Comparison of ENCODE assay signal across 9 cellular contexts in genomic region chr12:113206802-113207201, GRCh38. TPM values are rescaled to one million over a fixed set of nuclear protein-coding genes. Genes with fewer than 3 reads are reported as not detected.
DNase-seq lines count a peak whose midpoint lies in the region; ATAC-seq and TF ChIP-seq lines count a peak whose summit lies in the region.
"Not testable (repeated sequence)": the region's sequence is repeated elsewhere in the genome, so short reads cannot be mapped to it uniquely, and the experiment has no call there.
"Had no signal": no experiment of that assay in that cellular context is flagged by ENCODE, and none has a peak within 500 bp of the region (broad histone marks: within the 10 kb centered on the region; RNA-seq: fewer than 3 reads in every experiment).

No MANE protein-coding gene starts in this region.

- H4K20me1 ChIP-seq in GM23338 (replicated peaks; ENCODE audit: insufficient read depth); Loucy (ENCODE audit: insufficient read depth, low read length, poor library complexity, severe bottlenecking): not testable (repeated sequence)

- not testable (repeated sequence) for ATAC-seq in GM23338; activated CD8-positive, alpha-beta T cell treated with anti-CD3 and anti-CD28 coated beads, Interleukin-2, amount 10 ng/mL, durations not matched to agents 7 days and 5 days; naive thymus-derived CD4-positive, alpha-beta T cell; stimulated activated memory B cell treated with anti-CD40 and anti-IgM and Interleukin-4, amounts not matched to agents 10 μg/mL and 1 μg/mL and 100 μg/mL, for 72 hours

- H3K9ac ChIP-seq in Loucy (ENCODE audit: low read depth, low read length, poor library complexity, severe bottlenecking): peak overlapping the region; percentile 75

- CTCF ChIA-PET in activated CD8-positive, alpha-beta T cell treated with anti-CD3 and anti-CD28 coated beads, Interleukin-2, amount 10 ng/mL, durations not matched to agents 7 days and 5 days (lab: Charles Lee): interaction anchor here (1.1 to 2.1 kb wide), 3 partner anchors 10 to 16 kb away, joined by 4 to 17 read pairs (median 4); partner anchors contain the start of gene TPCN1
- CTCF ChIA-PET in naive thymus-derived CD4-positive, alpha-beta T cell (lab: Charles Lee): not testable (repeated sequence)

- H3K27ac ChIP-seq in GM23338 (ENCODE audit: low read depth); naive thymus-derived CD4-positive, alpha-beta T cell (ENCODE audit: low read depth, low read length): not testable (repeated sequence)

- POLR2A ChIA-PET in activated CD8-positive, alpha-beta T cell treated with anti-CD3 and anti-CD28 coated beads, Interleukin-2, amount 10 ng/mL, durations not matched to agents 7 days and 5 days (lab: Charles Lee): interaction anchor here (1.2 kb wide), 1 partner anchor 55 kb away, joined by 5 read pairs; no protein-coding TSS in a partner anchor
- POLR2A ChIA-PET in naive thymus-derived CD4-positive, alpha-beta T cell (lab: Charles Lee): interaction anchor here (0.6 to 2.1 kb wide), 3 partner anchors 11 to 1212 kb away, joined by 5 to 18 read pairs (median 7); partner anchors contain the start of gene TPCN1

- not testable (repeated sequence) for H3K4me3 ChIP-seq in GM23338; Loucy (ENCODE audit: low read length, poor library complexity, severe bottlenecking); naive thymus-derived CD4-positive, alpha-beta T cell (ENCODE audit: low read length)

- H3F3A ChIP-seq in GM23338 (replicated peaks; ENCODE audit: low read depth): not testable (repeated sequence)
- H3F3A ChIP-seq in Loucy (ENCODE audit: low read depth): peaks cover 12% of the 10 kb centered on the region

- H3K36me3 Mint-ChIP-seq in CD14-positive monocyte: peaks cover 6 to 14% of the 10 kb centered on the region in 2 donors
- not testable (repeated sequence) for H3K36me3 Mint-ChIP-seq in GM23338 (ENCODE audit: low read depth); T-helper 1 cell treated with Interleukin-12 subunit alpha and Interleukin-12 subunit beta and Interleukin-4 antibody, amounts not matched to agents 30 μg/mL and 1 μg/mL, for 36 hours (ENCODE audit: low read depth); activated CD8-positive, alpha-beta T cell treated with anti-CD3 and anti-CD28 coated beads, Interleukin-2, amount 10 ng/mL, durations not matched to agents 7 days and 5 days (ENCODE audit: low read depth); dendritic cell treated with granulocyte-macrophage colony-stimulating factor and Interleukin-4, amounts not matched to agents 40 ng/mL and 50 ng/mL, for 4 days (ENCODE audit: low read depth); naive thymus-derived CD4-positive, alpha-beta T cell; stimulated activated memory B cell treated with anti-CD40 and anti-IgM and Interleukin-4, amounts not matched to agents 10 μg/mL and 1 μg/mL and 100 μg/mL, for 72 hours

- not testable (repeated sequence) for H3K4me1 ChIP-seq in GM23338 (ENCODE audit: insufficient read depth)
- H3K4me1 ChIP-seq in Loucy (ENCODE audit: insufficient read depth, low read length, poor library complexity, severe bottlenecking): peaks cover 59% of the 10 kb centered on the region
- H3K4me1 ChIP-seq in naive thymus-derived CD4-positive, alpha-beta T cell (ENCODE audit: control insufficient read depth in 2 of 2, insufficient read depth in 2 of 2, low read length in 2 of 2): peaks cover 38 to 45% of the 10 kb centered on the region in 2 donors

- H3K27me3 ChIP-seq in GM23338 (ENCODE audit: insufficient read depth); Loucy (ENCODE audit: insufficient read depth, low read length, poor library complexity, severe bottlenecking); naive thymus-derived CD4-positive, alpha-beta T cell (ENCODE audit: control insufficient read depth in 2 of 2, insufficient read depth in 2 of 2, low read length in 2 of 2): not testable (repeated sequence)

- H2AFZ ChIP-seq in GM23338; Loucy (ENCODE audit: low read length): not testable (repeated sequence)

- not testable (repeated sequence) for H3K36me3 ChIP-seq in GM23338 (ENCODE audit: insufficient read depth); Loucy (ENCODE audit: insufficient read depth, low read length); naive thymus-derived CD4-positive, alpha-beta T cell (ENCODE audit: control insufficient read depth in 2 of 3, insufficient read depth in 3 of 3, low read length in 3 of 3)

- not testable (repeated sequence) for H3K9me3 ChIP-seq in Loucy (ENCODE audit: insufficient read depth, low read depth, low read length); naive thymus-derived CD4-positive, alpha-beta T cell (ENCODE audit: control insufficient read depth in 2 of 3, low read length in 3 of 3)

- H3K27ac Mint-ChIP-seq in CD14-positive monocyte: peak overlapping the region in 6 of 7 donors; percentile 16 to 99 (median 50)
- H3K27ac Mint-ChIP-seq in GM23338: 0 out of 2 replicates have a peak overlapping the region, but pooled peaks have one; percentile 63
- peak overlapping the region; percentile 95 for H3K27ac Mint-ChIP-seq in T-helper 1 cell treated with Interleukin-12 subunit alpha and Interleukin-12 subunit beta and Interleukin-4 antibody, amounts not matched to agents 30 μg/mL and 1 μg/mL, for 36 hours
- H3K27ac Mint-ChIP-seq in activated CD8-positive, alpha-beta T cell treated with anti-CD3 and anti-CD28 coated beads, Interleukin-2, amount 10 ng/mL, durations not matched to agents 7 days and 5 days: peak overlapping the region; percentile 46
- H3K27ac Mint-ChIP-seq in dendritic cell treated with granulocyte-macrophage colony-stimulating factor and Interleukin-4, amounts not matched to agents 40 ng/mL and 50 ng/mL, for 4 days: peak overlapping the region; percentile 97
- peak overlapping the region in 8 of 9 donors; percentile 39 to 93 (median 76) for H3K27ac Mint-ChIP-seq in naive thymus-derived CD4-positive, alpha-beta T cell
- peak overlapping the region; percentile 91 for H3K27ac Mint-ChIP-seq in stimulated activated memory B cell treated with anti-CD40 and anti-IgM and Interleukin-4, amounts not matched to agents 10 μg/mL and 1 μg/mL and 100 μg/mL, for 72 hours

- intact Hi-C loops in CD14-positive monocyte (cut with micrococcal nuclease): loop anchor here (1.0 to 10.0 kb wide), 2 partner anchors 8 to 218 kb away; partner anchors contain the start of gene SDSL (in 2 of the 2)
- intact Hi-C loops in dendritic cell treated with granulocyte-macrophage colony-stimulating factor and Interleukin-4, amounts not matched to agents 40 ng/mL and 50 ng/mL, for 4 days (cut with micrococcal nuclease): not testable (repeated sequence)
- intact Hi-C loops in naive thymus-derived CD4-positive, alpha-beta T cell (cut with micrococcal nuclease): loop anchor here in 1 of 2 donors (5.0 kb wide), 3 partner anchors 55 to 150 kb away; partner anchors contain the start of gene PLBD2

- not testable (repeated sequence) for H3K27me3 Mint-ChIP-seq in CD14-positive monocyte (ENCODE audit: low read depth in 3 of 3); GM23338 (ENCODE audit: insufficient read depth, low read depth, poor library complexity); T-helper 1 cell treated with Interleukin-12 subunit alpha and Interleukin-12 subunit beta and Interleukin-4 antibody, amounts not matched to agents 30 μg/mL and 1 μg/mL, for 36 hours (ENCODE audit: low read depth); activated CD8-positive, alpha-beta T cell treated with anti-CD3 and anti-CD28 coated beads, Interleukin-2, amount 10 ng/mL, durations not matched to agents 7 days and 5 days (ENCODE audit: low read depth); dendritic cell treated with granulocyte-macrophage colony-stimulating factor and Interleukin-4, amounts not matched to agents 40 ng/mL and 50 ng/mL, for 4 days; naive thymus-derived CD4-positive, alpha-beta T cell; stimulated activated memory B cell treated with anti-CD40 and anti-IgM and Interleukin-4, amounts not matched to agents 10 μg/mL and 1 μg/mL and 100 μg/mL, for 72 hours

- not testable (repeated sequence) for H3K79me2 ChIP-seq in GM23338 (replicated peaks; ENCODE audit: insufficient read depth); Loucy (ENCODE audit: insufficient read depth, low read length)

- H3K4me3 Mint-ChIP-seq in CD14-positive monocyte; GM23338; T-helper 1 cell treated with Interleukin-12 subunit alpha and Interleukin-12 subunit beta and Interleukin-4 antibody, amounts not matched to agents 30 μg/mL and 1 μg/mL, for 36 hours; activated CD8-positive, alpha-beta T cell treated with anti-CD3 and anti-CD28 coated beads, Interleukin-2, amount 10 ng/mL, durations not matched to agents 7 days and 5 days; stimulated activated memory B cell treated with anti-CD40 and anti-IgM and Interleukin-4, amounts not matched to agents 10 μg/mL and 1 μg/mL and 100 μg/mL, for 72 hours: not testable (repeated sequence)
- H3K4me3 Mint-ChIP-seq in dendritic cell treated with granulocyte-macrophage colony-stimulating factor and Interleukin-4, amounts not matched to agents 40 ng/mL and 50 ng/mL, for 4 days: peak overlapping the region; percentile 20
- H3K4me3 Mint-ChIP-seq in naive thymus-derived CD4-positive, alpha-beta T cell: peak overlapping the region in 2 of 10 donors; percentile 1 to 40

- peaks cover 88% of the 10 kb centered on the region for H3K4me1 Mint-ChIP-seq in CD14-positive monocyte
- H3K4me1 Mint-ChIP-seq in GM23338: not testable (repeated sequence)
- H3K4me1 Mint-ChIP-seq in T-helper 1 cell treated with Interleukin-12 subunit alpha and Interleukin-12 subunit beta and Interleukin-4 antibody, amounts not matched to agents 30 μg/mL and 1 μg/mL, for 36 hours (ENCODE audit: low read depth): peaks cover 48% of the 10 kb centered on the region
- H3K4me1 Mint-ChIP-seq in activated CD8-positive, alpha-beta T cell treated with anti-CD3 and anti-CD28 coated beads, Interleukin-2, amount 10 ng/mL, durations not matched to agents 7 days and 5 days (ENCODE audit: low read depth): peaks cover 62% of the 10 kb centered on the region
- peaks cover 87% of the 10 kb centered on the region for H3K4me1 Mint-ChIP-seq in dendritic cell treated with granulocyte-macrophage colony-stimulating factor and Interleukin-4, amounts not matched to agents 40 ng/mL and 50 ng/mL, for 4 days (ENCODE audit: low read depth)
- H3K4me1 Mint-ChIP-seq in naive thymus-derived CD4-positive, alpha-beta T cell: peaks cover 28 to 63% (median 51%) of the 10 kb centered on the region in 7 donors
- peaks cover 57% of the 10 kb centered on the region for H3K4me1 Mint-ChIP-seq in stimulated activated memory B cell treated with anti-CD40 and anti-IgM and Interleukin-4, amounts not matched to agents 10 μg/mL and 1 μg/mL and 100 μg/mL, for 72 hours

- not testable (repeated sequence) for DNase-seq in CD14-positive monocyte (ENCODE audit: low spot score); GM23338 (ENCODE audit: low spot score); activated CD8-positive, alpha-beta T cell treated with anti-CD3 and anti-CD28 coated beads, Interleukin-2, amount 10 ng/mL, durations not matched to agents 7 days and 5 days; naive thymus-derived CD4-positive, alpha-beta T cell

- not testable (repeated sequence) for H3K9me2 ChIP-seq in GM23338 (ENCODE audit: insufficient read depth); Loucy (replicated peaks; ENCODE audit: low read depth, low read length)

- TF ChIP-seq CTCF in CD14-positive monocyte (IDR thresholded peaks at IDR 0.05); GM23338 (conservative IDR thresholded peaks at IDR 0.05; ENCODE audit: low read depth in 2 of 2); Loucy (conservative IDR thresholded peaks at IDR 0.05; ENCODE audit: low read length): not testable (repeated sequence)

- not testable (repeated sequence) for H3K4me2 ChIP-seq in GM23338
- H3K4me2 ChIP-seq in Loucy (ENCODE audit: low read depth, low read length, poor library complexity, severe bottlenecking): peak overlapping the region; percentile 88

- H3K9me3 Mint-ChIP-seq in CD14-positive monocyte; GM23338; T-helper 1 cell treated with Interleukin-12 subunit alpha and Interleukin-12 subunit beta and Interleukin-4 antibody, amounts not matched to agents 30 μg/mL and 1 μg/mL, for 36 hours; activated CD8-positive, alpha-beta T cell treated with anti-CD3 and anti-CD28 coated beads, Interleukin-2, amount 10 ng/mL, durations not matched to agents 7 days and 5 days (ENCODE audit: insufficient read depth); dendritic cell treated with granulocyte-macrophage colony-stimulating factor and Interleukin-4, amounts not matched to agents 40 ng/mL and 50 ng/mL, for 4 days; naive thymus-derived CD4-positive, alpha-beta T cell; stimulated activated memory B cell treated with anti-CD40 and anti-IgM and Interleukin-4, amounts not matched to agents 10 μg/mL and 1 μg/mL and 100 μg/mL, for 72 hours: not testable (repeated sequence)

RNA-seq across cellular contexts. Expression of gene TPCN1, which starts 14.5 kb away (rescaled TPM):
- polyA plus RNA-seq in CD14-positive monocyte (10 to 100 TPM; 20.4 to 34.9 TPM), GM23338 (2016; fragmentation: Nextera tagmentation; extraction: Ambion mirVana) (11.2 and 16.2 TPM in 2 replicates)
- 12.2 and 14.4 TPM in 2 replicates for total RNA-seq in GM23338 (2014; rRNA removed; shearing (Covaris generic))
- total RNA-seq in activated CD8-positive, alpha-beta T cell treated with anti-CD3 and anti-CD28 coated beads, Interleukin-2, amount 10 ng/mL, durations not matched to agents 7 days and 5 days: 10 to 100 TPM; 13.7 to 16.1 TPM
- 100 to 1,000 TPM in 3 of 5 experiments, 10 to 100 TPM in 2; 49.5 to 124 (median 107) TPM for total RNA-seq in naive thymus-derived CD4-positive, alpha-beta T cell
- polyA plus RNA-seq in naive thymus-derived CD4-positive, alpha-beta T cell: 10 to 100 TPM; 15.3 to 31.2 TPM

RNA-seq across cellular contexts. Expression of gene RITA1, which starts 21.3 kb away (rescaled TPM):
- 10 to 100 TPM; 16.4 to 17.6 TPM for polyA plus RNA-seq in CD14-positive monocyte
- total RNA-seq in GM23338 (2014; rRNA removed; shearing (Covaris generic)): 33.0 and 40.4 TPM in 2 replicates
- polyA plus RNA-seq in GM23338 (2016; fragmentation: Nextera tagmentation; extraction: Ambion mirVana): 20.0 and 21.4 TPM in 2 replicates
- 10 to 100 TPM; 21.0 to 22.6 TPM for total RNA-seq in activated CD8-positive, alpha-beta T cell treated with anti-CD3 and anti-CD28 coated beads, Interleukin-2, amount 10 ng/mL, durations not matched to agents 7 days and 5 days
- 10 to 100 TPM in 3 of 5 experiments, 1 to 10 TPM in 2; 6.4 to 20.2 (median 14.1) TPM for total RNA-seq in naive thymus-derived CD4-positive, alpha-beta T cell
- polyA plus RNA-seq in naive thymus-derived CD4-positive, alpha-beta T cell: 10 to 100 TPM; 23.2 to 28.9 TPM

RNA-seq across cellular contexts. Expression of gene DDX54, which starts 21.5 kb away (rescaled TPM):
- polyA plus RNA-seq in CD14-positive monocyte (10 to 100 TPM in 1 of 2 donors, 1 to 10 TPM in 1; 7.9 to 13.6 TPM), GM23338 (2016; fragmentation: Nextera tagmentation; extraction: Ambion mirVana) (89.4 and 89.5 TPM in 2 replicates)
- total RNA-seq in GM23338 (2014; rRNA removed; shearing (Covaris generic)): 79.6 and 84.1 TPM in 2 replicates
- total RNA-seq in activated CD8-positive, alpha-beta T cell treated with anti-CD3 and anti-CD28 coated beads, Interleukin-2, amount 10 ng/mL, durations not matched to agents 7 days and 5 days: 10 to 100 TPM; 79.4 to 82.0 TPM
- total RNA-seq in naive thymus-derived CD4-positive, alpha-beta T cell: 10 to 100 TPM; 55.8 to 81.1 (median 76.7) TPM
- polyA plus RNA-seq in naive thymus-derived CD4-positive, alpha-beta T cell: 10 to 100 TPM; 18.9 to 40.3 TPM

RNA-seq across cellular contexts. Expression of gene CFAP73, which starts 57.3 kb away (rescaled TPM):
- polyA plus RNA-seq in CD14-positive monocyte (under 1 TPM in 1 of 2 donors, not detected in 1; 0.14 TPM), GM23338 (2016; fragmentation: Nextera tagmentation; extraction: Ambion mirVana) (0.50 and 0.54 TPM in 2 replicates)
- 0.59 TPM in 1 of 2 replicates, not detected in the other for total RNA-seq in GM23338 (2014; rRNA removed; shearing (Covaris generic))
- under 1 TPM; 0.23 to 0.34 TPM for total RNA-seq in activated CD8-positive, alpha-beta T cell treated with anti-CD3 and anti-CD28 coated beads, Interleukin-2, amount 10 ng/mL, durations not matched to agents 7 days and 5 days
- under 1 TPM in 3 of 5 experiments, not detected in 2; 0.29 to 0.88 (median 0.48) TPM for total RNA-seq in naive thymus-derived CD4-positive, alpha-beta T cell
- not detected for polyA plus RNA-seq in naive thymus-derived CD4-positive, alpha-beta T cell
- total RNA-seq: MCF 10A had no signal

Comparison
In these comparisons a context has a peak if more than half of its experiments do, and no peak if none do; other contexts are left out.
1. H3K27ac Mint-ChIP-seq: peak in every context shown above with its lines; median percentile 97 in dendritic cell treated with granulocyte-macrophage colony-stimulating factor and Interleukin-4, amounts not matched to agents 40 ng/mL and 50 ng/mL, for 4 days; 95 in T-helper 1 cell treated with Interleukin-12 subunit alpha and Interleukin-12 subunit beta and Interleukin-4 antibody, amounts not matched to agents 30 μg/mL and 1 μg/mL, for 36 hours; 91 in stimulated activated memory B cell treated with anti-CD40 and anti-IgM and Interleukin-4, amounts not matched to agents 10 μg/mL and 1 μg/mL and 100 μg/mL, for 72 hours; 76 in naive thymus-derived CD4-positive, alpha-beta T cell; 63 in GM23338; 50 in CD14-positive monocyte; 46 in activated CD8-positive, alpha-beta T cell treated with anti-CD3 and anti-CD28 coated beads, Interleukin-2, amount 10 ng/mL, durations not matched to agents 7 days and 5 days.